In genomic region chr2:176270100-176270750, GRCh38 we compare ENCODE assay signal across 8 cellular contexts. TPM values are rescaled to one million over a fixed set of nuclear protein-coding genes. Genes with fewer than 3 reads are reported as not detected.
DNase-seq lines count a peak whose midpoint lies in the region; ATAC-seq and TF ChIP-seq lines count a peak whose summit lies in the region.

No MANE protein-coding gene starts in this region.

- DNase-seq in AG09309 (ENCODE audit: low read depth) (no peak), HL-60 (ENCODE audit: low read depth in 1 of 2, low spot score in 1 of 2) (no peak), mammary epithelial cell (no peak), mucosa of descending colon (peak in 2 of 3 donors; percentile 22 to 39), DMS153 treated with DMSO at 0.1 percent for 48 hours (lab: John Stamatoyannopoulos, UW; ENCODE audit: unreplicated experiment) (no peak), dermis blood vessel endothelial cell (no peak), head of caudate nucleus (no peak), NCI-H524 (lab: John Stamatoyannopoulos, UW) (no peak)

- H3K27ac ChIP-seq in HL-60 (replicated peaks) (peak overlapping the region; percentile 96), mammary epithelial cell (ENCODE audit: insufficient read depth, low read depth, low read length) (peak overlapping the region; percentile 71)

- H3K9ac ChIP-seq in mammary epithelial cell (ENCODE audit: insufficient read depth, low read length), result peak overlapping the region; percentile 78

- no peak for ATAC-seq in mucosa of descending colon

- 34% methylated on average over 18 of the region's 18 CpGs for WGBS in mammary epithelial cell (ENCODE audit: low coverage, missing lambda C conversion rate)

- peak overlapping the region; percentile 77 for H3K4me2 ChIP-seq in mammary epithelial cell (ENCODE audit: insufficient read depth, low read depth, low read length)

- peaks cover 48% of the 10 kb centered on the region for H3K79me2 ChIP-seq in mammary epithelial cell (ENCODE audit: insufficient read depth, low read length)

- peaks cover 8% of the 10 kb centered on the region for H3K4me1 ChIP-seq in mammary epithelial cell (ENCODE audit: insufficient read depth, low read length)
- peaks cover 14% of the 10 kb centered on the region for H3K4me1 ChIP-seq in mucosa of descending colon (ENCODE audit: low read depth)

- peak overlapping the region; percentile 99 for H2AFZ ChIP-seq in mammary epithelial cell (ENCODE audit: low read depth, low read length)

- H3K4me3 ChIP-seq in AG09309 (ENCODE audit: control insufficient read depth, low read depth, low read length) (peak overlapping the region; percentile 60), HL-60 (replicated peaks; ENCODE audit: insufficient read depth, low read length) (peak overlapping the region; percentile 93), mammary epithelial cell (replicated peaks in 1 of 3; ENCODE audit: insufficient read depth in 1 of 3, low read depth in 2 of 3, low read length in 3 of 3) (peak overlapping the region; percentile 75 to 96 (median 81)), mucosa of descending colon (peak overlapping the region; percentile 57)

- dilution Hi-C loops in mammary epithelial cell (cut with HindIII; ENCODE audit: low sequenced_read_pairs), result no loop called here

- TF ChIP-seq CTCF in AG09309 (IDR thresholded peaks at IDR 0.05; ENCODE audit: control insufficient read depth, insufficient read depth, low read depth, low read length, missing control alignments) (no peak), HL-60 (IDR thresholded peaks at IDR 0.05; ENCODE audit: insufficient read depth, low read length) (no peak), mammary epithelial cell (conservative IDR thresholded peaks at IDR 0.05 in 1 of 2, IDR thresholded peaks at IDR 0.05 in 1 of 2; ENCODE audit: extremely low read depth in 1 of 2, insufficient read depth in 1 of 2, low read depth in 1 of 2, low read length in 2 of 2) (no peak), mucosa of descending colon (IDR thresholded peaks at IDR 0.05) (no peak)

- H3K36me3 ChIP-seq in mammary epithelial cell (ENCODE audit: insufficient read depth, low read length) (no peaks in the 10 kb centered on the region), mucosa of descending colon (ENCODE audit: low read depth) (no peaks in the 10 kb centered on the region)

- CTCF ChIA-PET in mammary epithelial cell (lab: Charles Lee; ENCODE audit: low non-redundant PET), result no interaction called here

- in situ Hi-C loops in mammary epithelial cell (cut with MboI; ENCODE audit: low sequenced_read_pairs in 2 of 2), result no loop called here

- intact Hi-C loops in mammary epithelial cell (cut with micrococcal nuclease), result no loop called here
- intact Hi-C loops in mucosa of descending colon (cut with DNase I, micrococcal nuclease), result no loop called here
- intact Hi-C loops in head of caudate nucleus (cut with DNase I), result no loop called here

- no peaks in the 10 kb centered on the region for H3K27me3 ChIP-seq in HL-60 (ENCODE audit: insufficient read depth, poor library complexity, severe bottlenecking)
- H3K27me3 ChIP-seq in mammary epithelial cell (ENCODE audit: insufficient read depth, low read length), result no peaks in the 10 kb centered on the region

- no peaks in the 10 kb centered on the region for H3K9me3 ChIP-seq in mammary epithelial cell (replicated peaks; ENCODE audit: insufficient read depth, low read length)
- no peaks in the 10 kb centered on the region for H3K9me3 ChIP-seq in mucosa of descending colon

- no peaks in the 10 kb centered on the region for H4K20me1 ChIP-seq in mammary epithelial cell (ENCODE audit: insufficient read depth, low read length)

- no TSS peak for BruUV-seq in mammary epithelial cell (replicated peaks; lab: Mats Ljungman, UMichigan)

RNA-seq across cellular contexts. Expression of gene MTX2, which starts 1.0 kb away (rescaled TPM):
- 10 to 100 TPM; 17.0 to 37.3 TPM for total RNA-seq in mammary epithelial cell
- 36.2 TPM for polyA plus RNA-seq in mammary epithelial cell
- 7.2 TPM for polyA minus RNA-seq in mammary epithelial cell
- 10 to 100 TPM; 27.5 to 29.9 (median 29.8) TPM for total RNA-seq in mucosa of descending colon
- 24.4 and 26.7 TPM in 2 replicates for total RNA-seq in dermis blood vessel endothelial cell

Comparison
In these comparisons a context has a peak if more than half of its experiments do, and no peak if none do; other contexts are left out.
1. DNase-seq: peak in mucosa of descending colon (2 of 3); none in AG09309 (single experiment), HL-60 (0 of 2), mammary epithelial cell (single experiment), DMS153 treated with DMSO at 0.1 percent for 48 hours (single experiment), dermis blood vessel endothelial cell (single experiment), head of caudate nucleus (0 of 42) and NCI-H524 (0 of 2).
2. Peak in every context shown above with its lines, with median percentiles within 50 percentile points of each other: H3K4me3 ChIP-seq.